9 cellular contexts compared by ENCODE assay signal in the genomic region with DNA sequence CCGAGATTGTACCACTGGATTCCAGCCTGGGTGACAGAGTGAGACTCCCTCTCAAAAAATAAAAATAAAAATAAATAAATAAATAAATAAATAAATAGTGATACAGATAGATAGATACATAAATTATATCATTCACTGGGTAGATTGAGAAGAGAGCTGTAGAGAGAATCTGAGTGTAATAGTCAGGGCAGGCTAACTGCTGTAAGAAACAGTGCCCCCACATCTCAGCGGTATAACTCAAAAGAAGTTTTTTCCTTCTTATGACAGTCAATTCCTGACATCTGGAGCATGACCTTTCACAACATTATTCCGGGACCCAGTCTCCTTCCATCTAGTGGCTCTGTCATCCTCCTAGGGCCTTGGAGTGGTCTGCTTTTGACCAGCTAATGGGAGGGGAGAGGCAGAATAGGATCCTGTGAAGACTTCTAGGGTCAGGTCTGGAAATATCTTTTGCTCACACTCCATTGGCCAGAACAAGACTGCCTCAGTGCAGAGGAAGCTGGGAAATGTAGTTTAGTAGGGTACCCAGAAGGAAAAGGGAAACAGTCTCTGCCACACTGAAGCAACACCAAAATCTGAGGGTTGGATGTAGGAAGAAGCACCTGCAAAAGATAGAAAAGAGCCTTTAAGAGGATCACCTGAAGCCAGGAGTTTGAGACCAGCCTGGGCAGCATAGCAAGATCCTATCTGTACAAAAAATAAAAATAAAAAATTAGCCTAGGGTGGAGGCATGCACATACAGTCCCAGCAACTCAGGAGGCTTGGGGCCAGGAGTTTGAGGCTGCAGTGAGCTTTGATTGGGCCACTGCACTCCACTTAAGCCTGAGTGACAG. TPM values are rescaled to one million over a fixed set of nuclear protein-coding genes. Genes with fewer than 3 reads are reported as not detected.
DNase-seq lines count a peak whose midpoint lies in the region; ATAC-seq and TF ChIP-seq lines count a peak whose summit lies in the region.
"Had no signal": no experiment of that assay in that cellular context is flagged by ENCODE, and none has a peak within 500 bp of the region (broad histone marks: within the 10 kb centered on the region; RNA-seq: fewer than 3 reads in every experiment).

No MANE protein-coding gene starts in this region.

- H3K4me3 ChIP-seq in upper lobe of right lung: no peak overlapping the region
- H3K4me3 ChIP-seq in Peyer's patch: no peak overlapping the region
- H3K4me3 ChIP-seq: psoas muscle had no signal

- DNase-seq in Ammon's horn (ENCODE audit: low spot score) (peak; percentile 70), SHP77 treated with DMSO at 0.1 percent for 48 hours (lab: John Stamatoyannopoulos, UW) (peak; percentile 18), foreskin melanocyte (peak; percentile 55), upper lobe of right lung (no peak), Peyer's patch (no peak)
- DNase-seq: psoas muscle had no signal

- ATAC-seq in GM21529 (IDR thresholded peaks at IDR 0.05; ENCODE audit: unreplicated experiment) (peak; percentile 58), upper lobe of right lung (peak; percentile 74), GM19467 (IDR thresholded peaks at IDR 0.05; ENCODE audit: unreplicated experiment) (no peak), HG02798 (IDR thresholded peaks at IDR 0.05; ENCODE audit: poor library complexity, unreplicated experiment) (no peak)

- no peaks in the 10 kb centered on the region for H3K27me3 ChIP-seq in upper lobe of right lung
- H3K27me3 ChIP-seq in Peyer's patch: no peaks in the 10 kb centered on the region

- H3K36me3 ChIP-seq in upper lobe of right lung (no peaks in the 10 kb centered on the region), Peyer's patch (no peaks in the 10 kb centered on the region)

- TF ChIP-seq CTCF in upper lobe of right lung (IDR thresholded peaks at IDR 0.05): no peak
- TF ChIP-seq CTCF in Peyer's patch (IDR thresholded peaks at IDR 0.05): no peak

- TF ChIP-seq POLR2A in Peyer's patch (IDR thresholded peaks at IDR 0.05): no peak

- H3K9me3 ChIP-seq in upper lobe of right lung (no peaks in the 10 kb centered on the region), Peyer's patch (no peaks in the 10 kb centered on the region)
- H3K9me3 ChIP-seq: psoas muscle had no signal

- H3K4me1 ChIP-seq in upper lobe of right lung (no peaks in the 10 kb centered on the region), Peyer's patch (peaks cover 0 to 21% (median 0%) of the 10 kb centered on the region in 4 donors)
- H3K4me1 ChIP-seq: psoas muscle had no signal

- H3K27ac ChIP-seq in upper lobe of right lung: no peak overlapping the region
- H3K27ac ChIP-seq in Peyer's patch: no peak overlapping the region
- H3K27ac ChIP-seq: psoas muscle had no signal

- intact Hi-C loops in upper lobe of right lung (cut with DNase I): no loop called here

RNA-seq across cellular contexts. Expression of a gene that starts 3.0 kb away (rescaled TPM):
- 15.0 TPM for total RNA-seq in upper lobe of right lung
- 10 to 100 TPM; 40.4 to 96.3 (median 47.4) TPM for total RNA-seq in Peyer's patch

RNA-seq across cellular contexts. Expression of a gene that starts 13.0 kb away (rescaled TPM):
- 70.7 TPM for total RNA-seq in upper lobe of right lung
- 10 to 100 TPM in 1 of 4 donors, 1 to 10 TPM in 3; 2.5 to 14.0 (median 2.8) TPM for total RNA-seq in Peyer's patch

Comparison
In these comparisons a context has a peak if more than half of its experiments do, and no peak if none do; other contexts are left out.
1. DNase-seq: peak in Ammon's horn (single experiment), SHP77 treated with DMSO at 0.1 percent for 48 hours (single experiment) and foreskin melanocyte (single experiment); none in upper lobe of right lung (single experiment) and Peyer's patch (0 of 3).
2. ATAC-seq: peak in GM21529 (single experiment) and upper lobe of right lung (single experiment); none in GM19467 (single experiment) and HG02798 (single experiment).